1 cellular context compared by ENCODE assay signal in the genomic region with DNA sequence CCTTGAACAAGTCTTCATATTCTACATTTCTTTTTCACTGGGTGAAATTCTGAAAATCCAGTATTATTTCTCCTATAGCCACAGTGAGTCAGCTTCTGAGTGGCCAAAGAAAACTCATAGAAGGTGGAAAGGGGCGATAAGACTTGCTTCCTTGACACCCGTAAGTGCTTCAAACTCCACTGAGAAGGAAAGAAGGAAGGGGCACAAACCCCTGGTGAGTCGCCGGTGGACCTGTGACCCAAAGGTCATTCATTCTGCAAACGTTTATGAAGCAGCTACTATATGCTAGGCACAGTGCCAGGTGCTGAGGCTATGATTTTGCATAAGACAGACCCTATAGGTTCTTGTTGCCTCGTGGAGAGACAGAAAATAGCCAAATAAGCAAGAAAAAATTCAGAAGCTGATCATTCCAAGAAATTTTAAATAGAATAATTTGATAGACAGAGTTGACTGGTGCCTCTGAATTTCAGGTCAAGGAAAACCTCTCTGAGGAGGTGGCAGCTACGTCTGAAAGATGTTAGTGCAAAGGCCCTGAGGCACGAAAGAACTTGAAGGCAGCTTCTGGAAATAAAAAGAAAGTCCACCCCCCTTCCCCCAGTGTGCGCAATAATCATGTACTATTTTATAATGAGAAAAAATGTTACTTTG.
TF ChIP-seq lines count a peak whose summit lies in the region.

No MANE protein-coding gene starts in this region.

TF ChIP-seq in K562, 482 proteins besides CTCF, POLR2A, EP300 and RAD21 (continued from another document and continues in another):
- TF ChIP-seq ARHGAP35 (IDR thresholded peaks at IDR 0.05; ENCODE audit: partially characterized antibody) (no peak), ZNF785 (CRISPR knock-in tag; IDR thresholded peaks at IDR 0.05) (no peak), KAT2B (IDR thresholded peaks at IDR 0.05; ENCODE audit: low read depth, low read length) (no peak), SMAD4 (CRISPR knock-in tag; conservative IDR thresholded peaks at IDR 0.05) (peak; percentile 46), HLTF (IDR thresholded peaks at IDR 0.05) (no peak), NEUROD1 (IDR thresholded peaks at IDR 0.05; ENCODE audit: borderline replicate concordance, low read depth, low read length, partially characterized antibody) (no peak), ZNF143 (CRISPR knock-in tag; IDR thresholded peaks at IDR 0.05) (no peak), MTA2 (IDR thresholded peaks at IDR 0.05; ENCODE audit: low read depth) (peak; percentile 64), ESRRB (CRISPR knock-in tag; IDR thresholded peaks at IDR 0.05; ENCODE audit: borderline replicate concordance) (no peak), POLR2AphosphoS2 (IDR thresholded peaks at IDR 0.05; ENCODE audit: low read length) (no peak), GTF2F1 (IDR thresholded peaks at IDR 0.05; ENCODE audit: low read depth, low read length) (no peak), CHD2 (IDR thresholded peaks at IDR 0.05; ENCODE audit: low read depth, low read length) (no peak), SRSF7 (optimal IDR thresholded peaks at IDR 0.05; ENCODE audit: low read depth, low read length) (no peak), HDAC6 (IDR thresholded peaks at IDR 0.05; ENCODE audit: low read depth, low read length) (no peak), ARID2 (IDR thresholded peaks at IDR 0.05) (no peak), FOXM1 (IDR thresholded peaks at IDR 0.05; ENCODE audit: low read depth) (peak; percentile 25; the same call in 1 of the 2 replicates), FOXM1 (CRISPR knock-in tag; IDR thresholded peaks at IDR 0.05; ENCODE audit: low read depth) (no peak), HIVEP1 (CRISPR knock-in tag; IDR thresholded peaks at IDR 0.05) (no peak), KHSRP (IDR thresholded peaks at IDR 0.05) (no peak), ZNF75A (CRISPR knock-in tag; IDR thresholded peaks at IDR 0.05) (no peak), HNRNPK (IDR thresholded peaks at IDR 0.05; ENCODE audit: low read depth, low read length, poor library complexity, severe bottlenecking) (no peak), SP1 (CRISPR knock-in tag; IDR thresholded peaks at IDR 0.05) (no peak), NCOA4 (IDR thresholded peaks at IDR 0.05; ENCODE audit: partially characterized antibody) (no peak), TARDBP (IDR thresholded peaks at IDR 0.05) (no peak), POLR3G (IDR thresholded peaks at IDR 0.05; ENCODE audit: extremely low read depth, insufficient read length, insufficient replicate concordance) (no peak), ZBTB8A (IDR thresholded peaks at IDR 0.05; ENCODE audit: partially characterized antibody) (no peak), MTA1 (IDR thresholded peaks at IDR 0.05; ENCODE audit: borderline replicate concordance) (no peak), MAFG (tag; conservative IDR thresholded peaks at IDR 0.05) (peak; percentile 63), U2AF2 (optimal IDR thresholded peaks at IDR 0.05; ENCODE audit: low read depth, low read length) (no peak), SETDB1 (IDR thresholded peaks at IDR 0.05; ENCODE audit: low read length) (no peak), CAMTA2 (CRISPR knock-in tag; conservative IDR thresholded peaks at IDR 0.05) (no peak), POLR3A (IDR thresholded peaks at IDR 0.05; ENCODE audit: borderline replicate concordance, extremely low read depth, insufficient read depth, insufficient read length) (no peak), ZSCAN32 (CRISPR knock-in tag; IDR thresholded peaks at IDR 0.05) (no peak), HMG20B (CRISPR knock-in tag; IDR thresholded peaks at IDR 0.05) (no peak)
- TF ChIP-seq, protein P1, sequence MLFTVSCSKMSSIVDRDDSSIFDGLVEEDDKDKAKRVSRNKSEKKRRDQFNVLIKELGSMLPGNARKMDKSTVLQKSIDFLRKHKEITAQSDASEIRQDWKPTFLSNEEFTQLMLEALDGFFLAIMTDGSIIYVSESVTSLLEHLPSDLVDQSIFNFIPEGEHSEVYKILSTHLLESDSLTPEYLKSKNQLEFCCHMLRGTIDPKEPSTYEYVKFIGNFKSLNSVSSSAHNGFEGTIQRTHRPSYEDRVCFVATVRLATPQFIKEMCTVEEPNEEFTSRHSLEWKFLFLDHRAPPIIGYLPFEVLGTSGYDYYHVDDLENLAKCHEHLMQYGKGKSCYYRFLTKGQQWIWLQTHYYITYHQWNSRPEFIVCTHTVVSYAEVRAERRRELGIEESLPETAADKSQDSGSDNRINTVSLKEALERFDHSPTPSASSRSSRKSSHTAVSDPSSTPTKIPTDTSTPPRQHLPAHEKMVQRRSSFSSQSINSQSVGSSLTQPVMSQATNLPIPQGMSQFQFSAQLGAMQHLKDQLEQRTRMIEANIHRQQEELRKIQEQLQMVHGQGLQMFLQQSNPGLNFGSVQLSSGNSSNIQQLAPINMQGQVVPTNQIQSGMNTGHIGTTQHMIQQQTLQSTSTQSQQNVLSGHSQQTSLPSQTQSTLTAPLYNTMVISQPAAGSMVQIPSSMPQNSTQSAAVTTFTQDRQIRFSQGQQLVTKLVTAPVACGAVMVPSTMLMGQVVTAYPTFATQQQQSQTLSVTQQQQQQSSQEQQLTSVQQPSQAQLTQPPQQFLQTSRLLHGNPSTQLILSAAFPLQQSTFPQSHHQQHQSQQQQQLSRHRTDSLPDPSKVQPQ (CRISPR knock-in tag; IDR thresholded peaks at IDR 0.05; ENCODE audit: borderline replicate concordance): no peak
- TF ChIP-seq, protein P2, sequence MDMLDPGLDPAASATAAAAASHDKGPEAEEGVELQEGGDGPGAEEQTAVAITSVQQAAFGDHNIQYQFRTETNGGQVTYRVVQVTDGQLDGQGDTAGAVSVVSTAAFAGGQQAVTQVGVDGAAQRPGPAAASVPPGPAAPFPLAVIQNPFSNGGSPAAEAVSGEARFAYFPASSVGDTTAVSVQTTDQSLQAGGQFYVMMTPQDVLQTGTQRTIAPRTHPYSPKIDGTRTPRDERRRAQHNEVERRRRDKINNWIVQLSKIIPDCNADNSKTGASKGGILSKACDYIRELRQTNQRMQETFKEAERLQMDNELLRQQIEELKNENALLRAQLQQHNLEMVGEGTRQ (CRISPR knock-in tag; IDR thresholded peaks at IDR 0.05): no peak
- TF ChIP-seq, protein P3, sequence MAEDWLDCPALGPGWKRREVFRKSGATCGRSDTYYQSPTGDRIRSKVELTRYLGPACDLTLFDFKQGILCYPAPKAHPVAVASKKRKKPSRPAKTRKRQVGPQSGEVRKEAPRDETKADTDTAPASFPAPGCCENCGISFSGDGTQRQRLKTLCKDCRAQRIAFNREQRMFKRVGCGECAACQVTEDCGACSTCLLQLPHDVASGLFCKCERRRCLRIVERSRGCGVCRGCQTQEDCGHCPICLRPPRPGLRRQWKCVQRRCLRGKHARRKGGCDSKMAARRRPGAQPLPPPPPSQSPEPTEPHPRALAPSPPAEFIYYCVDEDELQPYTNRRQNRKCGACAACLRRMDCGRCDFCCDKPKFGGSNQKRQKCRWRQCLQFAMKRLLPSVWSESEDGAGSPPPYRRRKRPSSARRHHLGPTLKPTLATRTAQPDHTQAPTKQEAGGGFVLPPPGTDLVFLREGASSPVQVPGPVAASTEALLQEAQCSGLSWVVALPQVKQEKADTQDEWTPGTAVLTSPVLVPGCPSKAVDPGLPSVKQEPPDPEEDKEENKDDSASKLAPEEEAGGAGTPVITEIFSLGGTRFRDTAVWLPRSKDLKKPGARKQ (CRISPR knock-in tag; IDR thresholded peaks at IDR 0.05): no peak
- TF ChIP-seq, protein P4, sequence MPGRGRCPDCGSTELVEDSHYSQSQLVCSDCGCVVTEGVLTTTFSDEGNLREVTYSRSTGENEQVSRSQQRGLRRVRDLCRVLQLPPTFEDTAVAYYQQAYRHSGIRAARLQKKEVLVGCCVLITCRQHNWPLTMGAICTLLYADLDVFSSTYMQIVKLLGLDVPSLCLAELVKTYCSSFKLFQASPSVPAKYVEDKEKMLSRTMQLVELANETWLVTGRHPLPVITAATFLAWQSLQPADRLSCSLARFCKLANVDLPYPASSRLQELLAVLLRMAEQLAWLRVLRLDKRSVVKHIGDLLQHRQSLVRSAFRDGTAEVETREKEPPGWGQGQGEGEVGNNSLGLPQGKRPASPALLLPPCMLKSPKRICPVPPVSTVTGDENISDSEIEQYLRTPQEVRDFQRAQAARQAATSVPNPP (IDR thresholded peaks at IDR 0.05; ENCODE audit: borderline replicate concordance, insufficient read depth, insufficient read length): no peak
- TF ChIP-seq, protein P5, sequence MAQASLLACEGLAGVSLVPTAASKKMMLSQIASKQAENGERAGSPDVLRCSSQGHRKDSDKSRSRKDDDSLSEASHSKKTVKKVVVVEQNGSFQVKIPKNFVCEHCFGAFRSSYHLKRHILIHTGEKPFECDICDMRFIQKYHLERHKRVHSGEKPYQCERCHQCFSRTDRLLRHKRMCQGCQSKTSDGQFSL (CRISPR knock-in tag; IDR thresholded peaks at IDR 0.05): no peak
- TF ChIP-seq, protein P5 (tag; IDR thresholded peaks at IDR 0.05): no peak
- TF ChIP-seq, protein P6, sequence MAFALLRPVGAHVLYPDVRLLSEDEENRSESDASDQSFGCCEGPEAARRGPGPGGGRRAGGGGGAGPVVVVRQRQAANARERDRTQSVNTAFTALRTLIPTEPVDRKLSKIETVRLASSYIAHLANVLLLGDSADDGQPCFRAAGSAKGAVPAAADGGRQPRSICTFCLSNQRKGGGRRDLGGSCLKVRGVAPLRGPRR (CRISPR knock-in tag; IDR thresholded peaks at IDR 0.05): no peak
- TF ChIP-seq, protein P7, sequence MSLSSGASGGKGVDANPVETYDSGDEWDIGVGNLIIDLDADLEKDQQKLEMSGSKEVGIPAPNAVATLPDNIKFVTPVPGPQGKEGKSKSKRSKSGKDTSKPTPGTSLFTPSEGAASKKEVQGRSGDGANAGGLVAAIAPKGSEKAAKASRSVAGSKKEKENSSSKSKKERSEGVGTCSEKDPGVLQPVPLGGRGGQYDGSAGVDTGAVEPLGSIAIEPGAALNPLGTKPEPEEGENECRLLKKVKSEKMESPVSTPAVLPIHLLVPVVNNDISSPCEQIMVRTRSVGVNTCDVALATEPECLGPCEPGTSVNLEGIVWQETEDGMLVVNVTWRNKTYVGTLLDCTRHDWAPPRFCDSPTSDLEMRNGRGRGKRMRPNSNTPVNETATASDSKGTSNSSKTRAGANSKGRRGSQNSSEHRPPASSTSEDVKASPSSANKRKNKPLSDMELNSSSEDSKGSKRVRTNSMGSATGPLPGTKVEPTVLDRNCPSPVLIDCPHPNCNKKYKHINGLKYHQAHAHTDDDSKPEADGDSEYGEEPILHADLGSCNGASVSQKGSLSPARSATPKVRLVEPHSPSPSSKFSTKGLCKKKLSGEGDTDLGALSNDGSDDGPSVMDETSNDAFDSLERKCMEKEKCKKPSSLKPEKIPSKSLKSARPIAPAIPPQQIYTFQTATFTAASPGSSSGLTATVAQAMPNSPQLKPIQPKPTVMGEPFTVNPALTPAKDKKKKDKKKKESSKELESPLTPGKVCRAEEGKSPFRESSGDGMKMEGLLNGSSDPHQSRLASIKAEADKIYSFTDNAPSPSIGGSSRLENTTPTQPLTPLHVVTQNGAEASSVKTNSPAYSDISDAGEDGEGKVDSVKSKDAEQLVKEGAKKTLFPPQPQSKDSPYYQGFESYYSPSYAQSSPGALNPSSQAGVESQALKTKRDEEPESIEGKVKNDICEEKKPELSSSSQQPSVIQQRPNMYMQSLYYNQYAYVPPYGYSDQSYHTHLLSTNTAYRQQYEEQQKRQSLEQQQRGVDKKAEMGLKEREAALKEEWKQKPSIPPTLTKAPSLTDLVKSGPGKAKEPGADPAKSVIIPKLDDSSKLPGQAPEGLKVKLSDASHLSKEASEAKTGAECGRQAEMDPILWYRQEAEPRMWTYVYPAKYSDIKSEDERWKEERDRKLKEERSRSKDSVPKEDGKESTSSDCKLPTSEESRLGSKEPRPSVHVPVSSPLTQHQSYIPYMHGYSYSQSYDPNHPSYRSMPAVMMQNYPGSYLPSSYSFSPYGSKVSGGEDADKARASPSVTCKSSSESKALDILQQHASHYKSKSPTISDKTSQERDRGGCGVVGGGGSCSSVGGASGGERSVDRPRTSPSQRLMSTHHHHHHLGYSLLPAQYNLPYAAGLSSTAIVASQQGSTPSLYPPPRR (CRISPR knock-in tag; IDR thresholded peaks at IDR 0.05; ENCODE audit: borderline replicate concordance): no peak
- TF ChIP-seq, protein P8, sequence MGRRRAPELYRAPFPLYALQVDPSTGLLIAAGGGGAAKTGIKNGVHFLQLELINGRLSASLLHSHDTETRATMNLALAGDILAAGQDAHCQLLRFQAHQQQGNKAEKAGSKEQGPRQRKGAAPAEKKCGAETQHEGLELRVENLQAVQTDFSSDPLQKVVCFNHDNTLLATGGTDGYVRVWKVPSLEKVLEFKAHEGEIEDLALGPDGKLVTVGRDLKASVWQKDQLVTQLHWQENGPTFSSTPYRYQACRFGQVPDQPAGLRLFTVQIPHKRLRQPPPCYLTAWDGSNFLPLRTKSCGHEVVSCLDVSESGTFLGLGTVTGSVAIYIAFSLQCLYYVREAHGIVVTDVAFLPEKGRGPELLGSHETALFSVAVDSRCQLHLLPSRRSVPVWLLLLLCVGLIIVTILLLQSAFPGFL (CRISPR knock-in tag; IDR thresholded peaks at IDR 0.05): no peak
- TF ChIP-seq, protein P9, sequence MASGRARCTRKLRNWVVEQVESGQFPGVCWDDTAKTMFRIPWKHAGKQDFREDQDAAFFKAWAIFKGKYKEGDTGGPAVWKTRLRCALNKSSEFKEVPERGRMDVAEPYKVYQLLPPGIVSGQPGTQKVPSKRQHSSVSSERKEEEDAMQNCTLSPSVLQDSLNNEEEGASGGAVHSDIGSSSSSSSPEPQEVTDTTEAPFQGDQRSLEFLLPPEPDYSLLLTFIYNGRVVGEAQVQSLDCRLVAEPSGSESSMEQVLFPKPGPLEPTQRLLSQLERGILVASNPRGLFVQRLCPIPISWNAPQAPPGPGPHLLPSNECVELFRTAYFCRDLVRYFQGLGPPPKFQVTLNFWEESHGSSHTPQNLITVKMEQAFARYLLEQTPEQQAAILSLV (tag; IDR thresholded peaks at IDR 0.05): no peak
- TF ChIP-seq, protein P10, sequence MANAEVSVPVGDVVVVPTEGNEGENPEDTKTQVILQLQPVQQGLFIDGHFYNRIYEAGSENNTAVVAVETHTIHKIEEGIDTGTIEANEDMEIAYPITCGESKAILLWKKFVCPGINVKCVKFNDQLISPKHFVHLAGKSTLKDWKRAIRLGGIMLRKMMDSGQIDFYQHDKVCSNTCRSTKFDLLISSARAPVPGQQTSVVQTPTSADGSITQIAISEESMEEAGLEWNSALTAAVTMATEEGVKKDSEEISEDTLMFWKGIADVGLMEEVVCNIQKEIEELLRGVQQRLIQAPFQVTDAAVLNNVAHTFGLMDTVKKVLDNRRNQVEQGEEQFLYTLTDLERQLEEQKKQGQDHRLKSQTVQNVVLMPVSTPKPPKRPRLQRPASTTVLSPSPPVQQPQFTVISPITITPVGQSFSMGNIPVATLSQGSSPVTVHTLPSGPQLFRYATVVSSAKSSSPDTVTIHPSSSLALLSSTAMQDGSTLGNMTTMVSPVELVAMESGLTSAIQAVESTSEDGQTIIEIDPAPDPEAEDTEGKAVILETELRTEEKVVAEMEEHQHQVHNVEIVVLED (CRISPR knock-in tag; IDR thresholded peaks at IDR 0.05): no peak
- TF ChIP-seq, protein P11, sequence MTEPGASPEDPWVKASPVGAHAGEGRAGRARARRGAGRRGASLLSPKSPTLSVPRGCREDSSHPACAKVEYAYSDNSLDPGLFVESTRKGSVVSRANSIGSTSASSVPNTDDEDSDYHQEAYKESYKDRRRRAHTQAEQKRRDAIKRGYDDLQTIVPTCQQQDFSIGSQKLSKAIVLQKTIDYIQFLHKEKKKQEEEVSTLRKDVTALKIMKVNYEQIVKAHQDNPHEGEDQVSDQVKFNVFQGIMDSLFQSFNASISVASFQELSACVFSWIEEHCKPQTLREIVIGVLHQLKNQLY (CRISPR knock-in tag; conservative IDR thresholded peaks at IDR 0.05): no peak
